In genomic region chr2:96800061-96800761, GRCh38 we compare ENCODE assay signal across 8 cellular contexts. TPM values are rescaled to one million over a fixed set of nuclear protein-coding genes. Genes with fewer than 3 reads are reported as not detected.
DNase-seq lines count a peak whose midpoint lies in the region; ATAC-seq, FAIRE-seq and TF ChIP-seq lines count a peak whose summit lies in the region.
"Had no signal": no experiment of that assay in that cellular context is flagged by ENCODE, and none has a peak within 500 bp of the region (broad histone marks: within the 10 kb centered on the region; RNA-seq: fewer than 3 reads in every experiment).

No MANE protein-coding gene starts in this region.

- no peaks in the 10 kb centered on the region for H4K20me1 ChIP-seq in HCT116 (ENCODE audit: insufficient read depth)

- no peak overlapping the region for H3K4me3 Mint-ChIP-seq in WTC11
- H3K4me3 Mint-ChIP-seq: HFFc6, type B pancreatic cell had no signal

- H3K9me3 Mint-ChIP-seq in WTC11 = no peaks in the 10 kb centered on the region
- H3K9me3 Mint-ChIP-seq: HFFc6, type B pancreatic cell had no signal

- no peak for FAIRE-seq in A549 (lab: Jason Lieb, UNC)

- no TSS peak for BruUV-seq in HCT116 (replicated peaks; lab: Mats Ljungman, UMichigan)

- TF ChIP-seq CTCF in A549 (IDR thresholded peaks at IDR 0.05) = no peak
- TF ChIP-seq CTCF in HCT116 (IDR thresholded peaks at IDR 0.05 in 2 of 3, conservative IDR thresholded peaks at IDR 0.05 in 1 of 3; ENCODE audit: borderline replicate concordance in 1 of 3, insufficient read depth in 1 of 3, low read depth in 2 of 3, low read length in 2 of 3) = no peak
- TF ChIP-seq CTCF in WTC11 (IDR thresholded peaks at IDR 0.05) = no peak

- TF ChIP-seq POLR2A in A549 (IDR thresholded peaks at IDR 0.05; ENCODE audit: low read length) = no peak
- TF ChIP-seq POLR2A in HCT116 (IDR thresholded peaks at IDR 0.05; ENCODE audit: borderline replicate concordance, extremely low read depth, insufficient read depth, insufficient read length) = no peak

- H3K27ac ChIP-seq in A549 (peak overlapping the region in 1 of 2 experiments; percentile 69; a peak in 3 of 6 replicates), HCT116 (ENCODE audit: low read depth, low read length) (no peak overlapping the region; the same call in 1 of the 2 replicates)

- H3K4me1 Mint-ChIP-seq in WTC11 = no peaks in the 10 kb centered on the region

- no peaks in the 10 kb centered on the region for H3K36me3 Mint-ChIP-seq in WTC11
- H3K36me3 Mint-ChIP-seq: type B pancreatic cell had no signal

- H3K27me3 Mint-ChIP-seq in WTC11 (ENCODE audit: low read depth) = no peaks in the 10 kb centered on the region
- H3K27me3 Mint-ChIP-seq: type B pancreatic cell had no signal

- no peaks in the 10 kb centered on the region for H3K9me2 ChIP-seq in HCT116 (ENCODE audit: insufficient read depth)

- RAD21 ChIA-PET in HCT116 (lab: Charles Lee; ENCODE audit: low non-redundant PET in 1 of 2, low total read pairs in 2 of 2, uncharacterized antibody in 2 of 2, unreplicated experiment in 2 of 2) = no interaction called here

- ATAC-seq in A549 (peak; percentile 26 to 39; a peak in 4 of 6 replicates), HCT116 (peak; percentile 15; the same call in 1 of the 2 replicates), WTC11 (peak; percentile 6; the same call in 1 of the 2 replicates), HG03460 (IDR thresholded peaks at IDR 0.05; ENCODE audit: unreplicated experiment) (no peak), GM21786 (IDR thresholded peaks at IDR 0.05; ENCODE audit: unreplicated experiment) (no peak)

- POLR2A ChIA-PET in A549 (lab: Yijun Ruan, JAX) = interaction anchor here (1.0 kb wide), 1 partner anchor 16 kb away, joined by 4 read pairs; the partner anchor contains the start of gene CNNM3
- POLR2A ChIA-PET in HCT116 (lab: Charles Lee) = no interaction called here
- POLR2A ChIA-PET in WTC11 (lab: Charles Lee) = no interaction called here

- H3K4me1 ChIP-seq in A549 (peaks cover 7% of the 10 kb centered on the region; the same call in 1 of the 3 replicates), HCT116 (ENCODE audit: control insufficient read depth in 1 of 2, insufficient read depth in 2 of 2, low read length in 2 of 2) (peaks cover 0 to 5% of the 10 kb centered on the region in 2 experiments; a peak in 1 of 4 replicates)

- H3K9ac ChIP-seq in HCT116 (ENCODE audit: low read length) = no peak overlapping the region

- no peak for TF ChIP-seq RAD21 in A549 (conservative IDR thresholded peaks at IDR 0.05 in 1 of 2, IDR thresholded peaks at IDR 0.05 in 1 of 2)
- no peak for TF ChIP-seq RAD21 in HCT116 (IDR thresholded peaks at IDR 0.05; ENCODE audit: low read depth)

- H3K4me2 ChIP-seq in A549 (no peak overlapping the region), HCT116 (ENCODE audit: low read length) (no peak overlapping the region)

- H3K4me3 ChIP-seq in A549 = no peak overlapping the region
- H3K4me3 ChIP-seq in HCT116 (replicated peaks in 1 of 2; ENCODE audit: low read depth in 1 of 2, low read length in 2 of 2) = no peak overlapping the region

- WGBS in A549 (ENCODE audit: missing lambda C conversion rate) = 84% methylated on average over 21 of the region's 22 CpGs

- no peak overlapping the region for H3K27ac Mint-ChIP-seq in WTC11
- H3K27ac Mint-ChIP-seq: HFFc6, type B pancreatic cell had no signal

- TF ChIP-seq EP300 in A549 (IDR thresholded peaks at IDR 0.05) = no peak

- intact Hi-C loops in HCT116 (cut with micrococcal nuclease) = loop anchor here (2.0 to 5.0 kb wide), 2 partner anchors 197 to 248 kb away; no protein-coding TSS in a partner anchor

- CTCF ChIA-PET in A549 (lab: Yijun Ruan, JAX) (interaction anchor here (0.7 to 6.0 kb wide), 37 partner anchors 9 to 808 kb away, joined by 3 to 81 read pairs (median 4); partner anchors contain the start of genes ANKRD39, CNNM3 and CNNM4), HCT116 (lab: Charles Lee) (interaction anchor here (1.0 to 2.3 kb wide), 5 partner anchors 15 to 250 kb away, joined by 3 to 15 read pairs (median 3); partner anchors contain the start of gene CNNM3), WTC11 (lab: Charles Lee) (interaction anchor here (0.5 to 2.8 kb wide), 24 partner anchors 8 to 252 kb away, joined by 3 to 37 read pairs (median 4); partner anchors contain the start of genes CNNM3, CNNM4, FER1L5 and KANSL3)

- H2AFZ ChIP-seq in HCT116 (ENCODE audit: low read depth, low read length, poor library complexity, severe bottlenecking) = no peak overlapping the region

- no peaks in the 10 kb centered on the region for H3K27me3 ChIP-seq in HCT116 (ENCODE audit: insufficient read depth, low read length)

- H3K9me3 ChIP-seq in A549 (no peaks in the 10 kb centered on the region), HCT116 (ENCODE audit: control insufficient read depth in 1 of 2, insufficient read depth in 1 of 2, low read depth in 1 of 2, low read length in 2 of 2) (no peaks in the 10 kb centered on the region)

- H3K79me2 ChIP-seq in HCT116 (ENCODE audit: insufficient read depth, low read length) = no peaks in the 10 kb centered on the region

- H3K36me3 ChIP-seq in HCT116 (ENCODE audit: control insufficient read depth in 1 of 2, insufficient read depth in 2 of 2, low read length in 2 of 2) = peaks cover 0 to 9% of the 10 kb centered on the region in 2 experiments; a peak in 2 of 4 replicates

- DNase-seq in A549 (ENCODE audit: low read depth in 1 of 2, low spot score in 1 of 2) = no peak
- DNase-seq in HCT116 (ENCODE audit: low read depth, low spot score) = no peak
- no peak for DNase-seq in WTC11 (ENCODE audit: low spot score)
- no peak for DNase-seq in OCI-M1 (lab: John Stamatoyannopoulos, UW)

TF ChIP-seq in A549, 52 proteins besides CTCF, POLR2A, EP300 and RAD21:
- TF ChIP-seq RCOR1 (IDR thresholded peaks at IDR 0.05; ENCODE audit: low read depth, low read length) (no peak), SREBF2 (IDR thresholded peaks at IDR 0.05) (no peak)
TF ChIP-seq in A549: peak in this region for 0.

TF ChIP-seq in HCT116, 20 proteins besides CTCF, POLR2A, EP300 and RAD21 (continues in another document):
- TF ChIP-seq ZFX (IDR thresholded peaks at IDR 0.05) (no peak), SRF (IDR thresholded peaks at IDR 0.05; ENCODE audit: low read depth) (no peak), MAX (IDR thresholded peaks at IDR 0.05) (no peak), ATF3 (IDR thresholded peaks at IDR 0.05) (no peak)

TF ChIP-seq in WTC11, 78 proteins besides CTCF, POLR2A, EP300 and RAD21 (continues in another document):
- TF ChIP-seq, protein P1, sequence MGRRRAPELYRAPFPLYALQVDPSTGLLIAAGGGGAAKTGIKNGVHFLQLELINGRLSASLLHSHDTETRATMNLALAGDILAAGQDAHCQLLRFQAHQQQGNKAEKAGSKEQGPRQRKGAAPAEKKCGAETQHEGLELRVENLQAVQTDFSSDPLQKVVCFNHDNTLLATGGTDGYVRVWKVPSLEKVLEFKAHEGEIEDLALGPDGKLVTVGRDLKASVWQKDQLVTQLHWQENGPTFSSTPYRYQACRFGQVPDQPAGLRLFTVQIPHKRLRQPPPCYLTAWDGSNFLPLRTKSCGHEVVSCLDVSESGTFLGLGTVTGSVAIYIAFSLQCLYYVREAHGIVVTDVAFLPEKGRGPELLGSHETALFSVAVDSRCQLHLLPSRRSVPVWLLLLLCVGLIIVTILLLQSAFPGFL (CRISPR knock-in tag; IDR thresholded peaks at IDR 0.05; ENCODE audit: borderline replicate concordance) = no peak
- TF ChIP-seq, protein P2, sequence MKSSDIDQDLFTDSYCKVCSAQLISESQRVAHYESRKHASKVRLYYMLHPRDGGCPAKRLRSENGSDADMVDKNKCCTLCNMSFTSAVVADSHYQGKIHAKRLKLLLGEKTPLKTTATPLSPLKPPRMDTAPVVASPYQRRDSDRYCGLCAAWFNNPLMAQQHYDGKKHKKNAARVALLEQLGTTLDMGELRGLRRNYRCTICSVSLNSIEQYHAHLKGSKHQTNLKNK (CRISPR knock-in tag; IDR thresholded peaks at IDR 0.05) = no peak
- no peak for TF ChIP-seq CREM (CRISPR knock-in tag; IDR thresholded peaks at IDR 0.05)
- no peak for TF ChIP-seq IRF2 (CRISPR knock-in tag; IDR thresholded peaks at IDR 0.05; ENCODE audit: borderline replicate concordance, low read depth)
- no peak for TF ChIP-seq NFE2L1 (CRISPR knock-in tag; IDR thresholded peaks at IDR 0.05)
- no peak for TF ChIP-seq RORB (CRISPR knock-in tag; IDR thresholded peaks at IDR 0.05)

RNA-seq across cellular contexts. Expression of gene CNNM3, which starts 15.9 kb away (rescaled TPM):
- polyA plus RNA-seq in A549 (2011; rRNA removed) = 11.8 and 13.6 TPM in 2 replicates
- 21.7 and 24.2 TPM in 2 replicates for polyA plus RNA-seq in A549 (2012; cell fraction: cytosol; rRNA removed)
- polyA plus RNA-seq in A549 (2012; cell fraction: nucleus; rRNA removed) = 36.8 and 49.9 TPM in 2 replicates
- 13.2 to 15.3 TPM (median 14.1 TPM) in 3 replicates for polyA plus RNA-seq in A549 (2017; fragmentation: RNase III; extraction: RNeasy Plus Mini Kit Qiagen cat#74134 plus additional on column Dnase treatment)
- polyA minus RNA-seq in A549 (2011; rRNA and poly(A)+ RNA removed) = 27.2 and 43.9 TPM in 2 replicates
- 31.1 TPM for total RNA-seq in HCT116 (2021; ENCODE audit: unreplicated experiment)
- 14.5 and 19.4 TPM in 2 replicates for polyA plus RNA-seq in HCT116 (2012)
- 34.9 to 36.6 TPM (median 35.2 TPM) in 3 replicates for total RNA-seq in WTC11 (2021)

RNA-seq across cellular contexts. Expression of gene CNNM4, which starts 39.5 kb away (rescaled TPM):
- polyA plus RNA-seq in A549 (2011; rRNA removed) = 11.2 and 15.0 TPM in 2 replicates
- 9.5 and 13.5 TPM in 2 replicates for polyA plus RNA-seq in A549 (2012; cell fraction: cytosol; rRNA removed)
- polyA plus RNA-seq in A549 (2012; cell fraction: nucleus; rRNA removed) = 16.3 and 16.6 TPM in 2 replicates
- 8.5 to 8.8 TPM (median 8.8 TPM) in 3 replicates for polyA plus RNA-seq in A549 (2017; fragmentation: RNase III; extraction: RNeasy Plus Mini Kit Qiagen cat#74134 plus additional on column Dnase treatment)
- polyA minus RNA-seq in A549 (2011; rRNA and poly(A)+ RNA removed) = 17.7 and 17.8 TPM in 2 replicates
- total RNA-seq in HCT116 (2021; ENCODE audit: unreplicated experiment) = 7.9 TPM
- 8.6 and 10.2 TPM in 2 replicates for polyA plus RNA-seq in HCT116 (2012)
- 13.9 to 14.3 TPM (median 14.0 TPM) in 3 replicates for total RNA-seq in WTC11 (2021)

RNA-seq across cellular contexts. Expression of gene ANKRD23, which starts 43.6 kb away (rescaled TPM):
- polyA plus RNA-seq in A549 (2011; rRNA removed) (1.6 and 1.9 TPM in 2 replicates), A549 (2017; fragmentation: RNase III; extraction: RNeasy Plus Mini Kit Qiagen cat#74134 plus additional on column Dnase treatment) (2.1 to 2.5 TPM (median 2.4 TPM) in 3 replicates)
- 2.4 and 3.1 TPM in 2 replicates for polyA plus RNA-seq in A549 (2012; cell fraction: cytosol; rRNA removed)
- 23.4 and 25.4 TPM in 2 replicates for polyA plus RNA-seq in A549 (2012; cell fraction: nucleus; rRNA removed)
- polyA minus RNA-seq in A549 (2011; rRNA and poly(A)+ RNA removed) = 3.5 and 3.8 TPM in 2 replicates
- total RNA-seq in HCT116 (2021; ENCODE audit: unreplicated experiment) (1.4 TPM), WTC11 (2021) (2.5 to 4.1 TPM (median 3.2 TPM) in 3 replicates)
- polyA plus RNA-seq in HCT116 (2012) = 1.2 and 1.5 TPM in 2 replicates

RNA-seq across cellular contexts. Expression of gene ANKRD39, which starts 57.6 kb away (rescaled TPM):
- polyA plus RNA-seq in A549 (2011; rRNA removed) (6.3 and 6.4 TPM in 2 replicates), A549 (2017; fragmentation: RNase III; extraction: RNeasy Plus Mini Kit Qiagen cat#74134 plus additional on column Dnase treatment) (16.4 to 16.5 TPM (median 16.5 TPM) in 3 replicates)
- polyA plus RNA-seq in A549 (2012; cell fraction: cytosol; rRNA removed) = 20.8 and 24.3 TPM in 2 replicates
- polyA plus RNA-seq in A549 (2012; cell fraction: nucleus; rRNA removed) = 27.9 and 33.4 TPM in 2 replicates
- 4.3 and 6.2 TPM in 2 replicates for polyA minus RNA-seq in A549 (2011; rRNA and poly(A)+ RNA removed)
- total RNA-seq in HCT116 (2021; ENCODE audit: unreplicated experiment) (24.2 TPM), WTC11 (2021) (16.2 to 17.9 TPM (median 17.0 TPM) in 3 replicates)
- polyA plus RNA-seq in HCT116 (2012) = 29.8 and 31.9 TPM in 2 replicates

Comparison
In these comparisons a context has a peak if more than half of its experiments do, and no peak if none do; other contexts are left out.
1. ATAC-seq: peak in A549 (2 of 2), HCT116 (single experiment) and WTC11 (single experiment); none in HG03460 (single experiment) and GM21786 (single experiment).